2 cellular contexts compared by ENCODE assay signal in the genomic region with DNA sequence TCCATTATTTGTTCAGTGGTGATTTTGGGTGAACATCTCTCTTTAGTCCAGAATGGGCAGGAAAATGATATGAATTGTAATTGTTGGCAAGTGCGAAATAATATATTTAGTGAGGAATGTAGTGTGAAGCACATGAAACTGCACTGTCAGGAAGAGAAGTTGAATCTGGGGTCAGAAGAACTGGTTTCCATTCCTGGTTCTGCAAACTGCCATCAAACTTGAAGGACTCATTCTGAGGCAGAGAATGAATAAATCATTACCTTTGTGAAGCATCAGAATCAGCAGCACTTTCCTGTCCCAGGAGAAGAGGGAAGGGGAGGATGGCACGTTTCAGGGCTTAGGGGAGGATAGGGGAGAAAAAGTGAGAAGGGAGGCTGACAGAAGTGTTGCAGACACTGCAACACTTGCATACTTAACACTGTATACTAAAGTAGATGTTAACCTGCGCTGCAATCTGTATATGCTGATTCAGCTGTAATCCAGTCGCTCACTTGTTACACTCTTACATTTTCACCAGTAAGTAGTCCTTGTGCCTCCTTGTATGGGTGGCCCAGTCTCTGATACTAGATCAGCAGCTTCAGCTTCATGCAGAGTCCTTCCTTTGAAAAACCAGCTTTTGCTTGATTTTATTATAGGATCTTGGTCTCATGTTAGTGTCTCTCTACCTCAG.
TF ChIP-seq lines count a peak whose summit lies in the region.

No MANE protein-coding gene starts in this region.

TF ChIP-seq in GM23338, 12 proteins besides CTCF, POLR2A, EP300 and RAD21 (continues in another document):
- TF ChIP-seq, protein P1, sequence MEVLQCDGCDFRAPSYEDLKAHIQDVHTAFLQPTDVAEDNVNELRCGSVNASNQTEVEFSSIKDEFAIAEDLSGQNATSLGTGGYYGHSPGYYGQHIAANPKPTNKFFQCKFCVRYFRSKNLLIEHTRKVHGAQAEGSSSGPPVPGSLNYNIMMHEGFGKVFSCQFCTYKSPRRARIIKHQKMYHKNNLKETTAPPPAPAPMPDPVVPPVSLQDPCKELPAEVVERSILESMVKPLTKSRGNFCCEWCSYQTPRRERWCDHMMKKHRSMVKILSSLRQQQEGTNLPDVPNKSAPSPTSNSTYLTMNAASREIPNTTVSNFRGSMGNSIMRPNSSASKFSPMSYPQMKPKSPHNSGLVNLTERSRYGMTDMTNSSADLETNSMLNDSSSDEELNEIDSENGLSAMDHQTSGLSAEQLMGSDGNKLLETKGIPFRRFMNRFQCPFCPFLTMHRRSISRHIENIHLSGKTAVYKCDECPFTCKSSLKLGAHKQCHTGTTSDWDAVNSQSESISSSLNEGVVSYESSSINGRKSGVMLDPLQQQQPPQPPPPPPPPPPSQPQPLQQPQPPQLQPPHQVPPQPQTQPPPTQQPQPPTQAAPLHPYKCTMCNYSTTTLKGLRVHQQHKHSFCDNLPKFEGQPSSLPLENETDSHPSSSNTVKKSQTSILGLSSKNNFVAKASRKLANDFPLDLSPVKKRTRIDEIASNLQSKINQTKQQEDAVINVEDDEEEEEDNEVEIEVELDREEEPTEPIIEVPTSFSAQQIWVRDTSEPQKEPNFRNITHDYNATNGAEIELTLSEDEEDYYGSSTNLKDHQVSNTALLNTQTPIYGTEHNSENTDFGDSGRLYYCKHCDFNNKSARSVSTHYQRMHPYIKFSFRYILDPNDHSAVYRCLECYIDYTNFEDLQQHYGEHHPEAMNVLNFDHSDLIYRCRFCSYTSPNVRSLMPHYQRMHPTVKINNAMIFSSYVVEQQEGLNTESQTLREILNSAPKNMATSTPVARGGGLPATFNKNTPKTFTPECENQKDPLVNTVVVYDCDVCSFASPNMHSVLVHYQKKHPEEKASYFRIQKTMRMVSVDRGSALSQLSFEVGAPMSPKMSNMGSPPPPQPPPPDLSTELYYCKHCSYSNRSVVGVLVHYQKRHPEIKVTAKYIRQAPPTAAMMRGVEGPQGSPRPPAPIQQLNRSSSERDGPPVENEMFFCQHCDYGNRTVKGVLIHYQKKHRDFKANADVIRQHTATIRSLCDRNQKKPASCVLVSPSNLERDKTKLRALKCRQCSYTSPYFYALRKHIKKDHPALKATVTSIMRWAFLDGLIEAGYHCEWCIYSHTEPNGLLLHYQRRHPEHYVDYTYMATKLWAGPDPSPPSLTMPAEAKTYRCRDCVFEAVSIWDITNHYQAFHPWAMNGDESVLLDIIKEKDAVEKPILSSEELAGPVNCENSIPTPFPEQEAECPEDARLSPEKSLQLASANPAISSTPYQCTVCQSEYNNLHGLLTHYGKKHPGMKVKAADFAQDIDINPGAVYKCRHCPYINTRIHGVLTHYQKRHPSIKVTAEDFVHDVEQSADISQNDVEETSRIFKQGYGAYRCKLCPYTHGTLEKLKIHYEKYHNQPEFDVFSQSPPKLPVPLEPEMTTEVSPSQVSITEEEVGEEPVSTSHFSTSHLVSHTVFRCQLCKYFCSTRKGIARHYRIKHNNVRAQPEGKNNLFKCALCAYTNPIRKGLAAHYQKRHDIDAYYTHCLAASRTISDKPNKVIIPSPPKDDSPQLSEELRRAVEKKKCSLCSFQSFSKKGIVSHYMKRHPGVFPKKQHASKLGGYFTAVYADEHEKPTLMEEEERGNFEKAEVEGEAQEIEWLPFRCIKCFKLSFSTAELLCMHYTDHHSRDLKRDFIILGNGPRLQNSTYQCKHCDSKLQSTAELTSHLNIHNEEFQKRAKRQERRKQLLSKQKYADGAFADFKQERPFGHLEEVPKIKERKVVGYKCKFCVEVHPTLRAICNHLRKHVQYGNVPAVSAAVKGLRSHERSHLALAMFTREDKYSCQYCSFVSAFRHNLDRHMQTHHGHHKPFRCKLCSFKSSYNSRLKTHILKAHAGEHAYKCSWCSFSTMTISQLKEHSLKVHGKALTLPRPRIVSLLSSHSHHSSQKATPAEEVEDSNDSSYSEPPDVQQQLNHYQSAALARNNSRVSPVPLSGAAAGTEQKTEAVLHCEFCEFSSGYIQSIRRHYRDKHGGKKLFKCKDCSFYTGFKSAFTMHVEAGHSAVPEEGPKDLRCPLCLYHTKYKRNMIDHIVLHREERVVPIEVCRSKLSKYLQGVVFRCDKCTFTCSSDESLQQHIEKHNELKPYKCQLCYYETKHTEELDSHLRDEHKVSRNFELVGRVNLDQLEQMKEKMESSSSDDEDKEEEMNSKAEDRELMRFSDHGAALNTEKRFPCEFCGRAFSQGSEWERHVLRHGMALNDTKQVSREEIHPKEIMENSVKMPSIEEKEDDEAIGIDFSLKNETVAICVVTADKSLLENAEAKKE (CRISPR knock-in tag; IDR thresholded peaks at IDR 0.05): no peak
- TF ChIP-seq EZH2phosphoT487 (IDR thresholded peaks at IDR 0.05; ENCODE audit: unreplicated experiment) (no peak), ZNF114 (CRISPR knock-in tag; IDR thresholded peaks at IDR 0.05) (no peak), EZH2 (IDR thresholded peaks at IDR 0.05; ENCODE audit: low read depth, unreplicated experiment) (no peak), NANOG (IDR thresholded peaks at IDR 0.05; ENCODE audit: borderline replicate concordance) (no peak), STAT1 (IDR thresholded peaks at IDR 0.05; ENCODE audit: unreplicated experiment) (no peak), ETS1 (IDR thresholded peaks at IDR 0.05) (no peak)
- TF ChIP-seq, protein P2, sequence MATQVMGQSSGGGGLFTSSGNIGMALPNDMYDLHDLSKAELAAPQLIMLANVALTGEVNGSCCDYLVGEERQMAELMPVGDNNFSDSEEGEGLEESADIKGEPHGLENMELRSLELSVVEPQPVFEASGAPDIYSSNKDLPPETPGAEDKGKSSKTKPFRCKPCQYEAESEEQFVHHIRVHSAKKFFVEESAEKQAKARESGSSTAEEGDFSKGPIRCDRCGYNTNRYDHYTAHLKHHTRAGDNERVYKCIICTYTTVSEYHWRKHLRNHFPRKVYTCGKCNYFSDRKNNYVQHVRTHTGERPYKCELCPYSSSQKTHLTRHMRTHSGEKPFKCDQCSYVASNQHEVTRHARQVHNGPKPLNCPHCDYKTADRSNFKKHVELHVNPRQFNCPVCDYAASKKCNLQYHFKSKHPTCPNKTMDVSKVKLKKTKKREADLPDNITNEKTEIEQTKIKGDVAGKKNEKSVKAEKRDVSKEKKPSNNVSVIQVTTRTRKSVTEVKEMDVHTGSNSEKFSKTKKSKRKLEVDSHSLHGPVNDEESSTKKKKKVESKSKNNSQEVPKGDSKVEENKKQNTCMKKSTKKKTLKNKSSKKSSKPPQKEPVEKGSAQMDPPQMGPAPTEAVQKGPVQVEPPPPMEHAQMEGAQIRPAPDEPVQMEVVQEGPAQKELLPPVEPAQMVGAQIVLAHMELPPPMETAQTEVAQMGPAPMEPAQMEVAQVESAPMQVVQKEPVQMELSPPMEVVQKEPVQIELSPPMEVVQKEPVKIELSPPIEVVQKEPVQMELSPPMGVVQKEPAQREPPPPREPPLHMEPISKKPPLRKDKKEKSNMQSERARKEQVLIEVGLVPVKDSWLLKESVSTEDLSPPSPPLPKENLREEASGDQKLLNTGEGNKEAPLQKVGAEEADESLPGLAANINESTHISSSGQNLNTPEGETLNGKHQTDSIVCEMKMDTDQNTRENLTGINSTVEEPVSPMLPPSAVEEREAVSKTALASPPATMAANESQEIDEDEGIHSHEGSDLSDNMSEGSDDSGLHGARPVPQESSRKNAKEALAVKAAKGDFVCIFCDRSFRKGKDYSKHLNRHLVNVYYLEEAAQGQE (IDR thresholded peaks at IDR 0.05; ENCODE audit: unreplicated experiment): no peak

TF ChIP-seq in K562, 482 proteins besides CTCF, POLR2A, EP300 and RAD21:
- TF ChIP-seq MAFK (IDR thresholded peaks at IDR 0.05; ENCODE audit: low read length) (peak; percentile 75), C11orf30 (IDR thresholded peaks at IDR 0.05; ENCODE audit: low read depth) (peak; percentile 82), ZNF121 (CRISPR knock-in tag; conservative IDR thresholded peaks at IDR 0.05) (no peak), ZNF316 (IDR thresholded peaks at IDR 0.05) (peak; percentile 87), E2F1 (CRISPR knock-in tag; IDR thresholded peaks at IDR 0.05) (no peak), MAFF (IDR thresholded peaks at IDR 0.05; ENCODE audit: low read length) (peak; percentile 79), MAFG (tag; conservative IDR thresholded peaks at IDR 0.05) (peak; percentile 84), MCM2 (IDR thresholded peaks at IDR 0.05; ENCODE audit: low read depth) (no peak), SMAD4 (CRISPR knock-in tag; conservative IDR thresholded peaks at IDR 0.05) (no peak), ETV5 (CRISPR knock-in tag; IDR thresholded peaks at IDR 0.05; ENCODE audit: low read depth) (no peak), HNRNPLL (IDR thresholded peaks at IDR 0.05; ENCODE audit: low read depth, low read length, poor library complexity, severe bottlenecking) (no peak), ZNF583 (CRISPR knock-in tag; IDR thresholded peaks at IDR 0.05) (no peak), POLR2G (IDR thresholded peaks at IDR 0.05; ENCODE audit: low read depth, low read length) (no peak)
